In the genomic region with DNA sequence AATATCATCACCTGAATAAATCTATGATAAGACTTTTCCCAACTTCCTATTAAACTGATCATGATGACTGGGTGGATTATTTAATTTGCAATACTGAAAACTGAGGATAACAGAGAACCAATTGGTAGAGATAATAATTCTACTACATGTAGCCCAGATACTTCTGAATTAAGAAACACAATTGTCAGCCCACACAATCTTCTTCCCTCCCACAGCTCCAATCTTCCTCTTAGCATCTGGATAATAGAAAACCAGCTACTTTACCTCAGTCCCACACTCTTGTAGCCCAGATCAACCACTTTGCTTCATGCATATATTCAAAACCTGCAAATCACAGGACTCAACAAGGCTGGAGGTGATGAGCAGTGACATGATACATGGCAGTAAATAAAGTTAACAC, we compare ENCODE assay signal across 19 cellular contexts. TPM values are rescaled to one million over a fixed set of nuclear protein-coding genes. Genes with fewer than 3 reads are reported as not detected.
DNase-seq lines count a peak whose midpoint lies in the region; ATAC-seq and TF ChIP-seq lines count a peak whose summit lies in the region.
"Had no signal": no experiment of that assay in that cellular context is flagged by ENCODE, and none has a peak within 500 bp of the region (broad histone marks: within the 10 kb centered on the region; RNA-seq: fewer than 3 reads in every experiment).

No MANE protein-coding gene starts in this region.

- no peaks in the 10 kb centered on the region for H3K27me3 ChIP-seq in ovary
- H3K27me3 ChIP-seq: heart right ventricle had no signal

- DNase-seq in HCEC 1CT (no peak), ecto neural progenitor cell (ENCODE audit: low spot score) (no peak), AG08396 (ENCODE audit: low spot score) (no peak), ovary (no peak)
- DNase-seq: activated CD4-positive, alpha-beta T cell treated with anti-CD3 and anti-CD28 coated beads for 4 hours; amygdala; heart right ventricle; Kasumi-1; naive B cell; NCI-H146; NCI-H69; right cardiac atrium; stimulated activated naive CD4-positive, alpha-beta T cell had no signal

- H3K27ac ChIP-seq in ovary = no peak overlapping the region
- H3K27ac ChIP-seq: coronary artery, heart right ventricle had no signal

- ATAC-seq in GM18861 (IDR thresholded peaks at IDR 0.05; ENCODE audit: unreplicated experiment) (peak; percentile 15), GM21515 (IDR thresholded peaks at IDR 0.05; ENCODE audit: unreplicated experiment) (peak; percentile 14), HG02973 (IDR thresholded peaks at IDR 0.05; ENCODE audit: unreplicated experiment) (peak; percentile 12), HG03520 (IDR thresholded peaks at IDR 0.05; ENCODE audit: unreplicated experiment) (peak; percentile 16)
- ATAC-seq: esophagus mucosa, right cardiac atrium had no signal

- H3K4me3 ChIP-seq in ovary = no peak overlapping the region
- H3K4me3 ChIP-seq: coronary artery, heart right ventricle had no signal

- H3K9me3 ChIP-seq in ovary = no peaks in the 10 kb centered on the region
- H3K9me3 ChIP-seq: heart right ventricle had no signal

- intact Hi-C loops in ovary (cut with DNase I) = no loop called here

- no peak for TF ChIP-seq POLR2A in ovary (IDR thresholded peaks at IDR 0.05)

- no peak for TF ChIP-seq EP300 in ovary (IDR thresholded peaks at IDR 0.05)

- no peaks in the 10 kb centered on the region for H3K36me3 ChIP-seq in ovary

- no peak for TF ChIP-seq CTCF in ovary (IDR thresholded peaks at IDR 0.05)

- no peaks in the 10 kb centered on the region for H3K4me1 ChIP-seq in ovary (ENCODE audit: insufficient read depth)

RNA-seq across cellular contexts. Expression of a gene that starts 16.9 kb away (rescaled TPM):
- 10 to 100 TPM in 4 of 7 donors, 1 to 10 TPM in 3; 8.1 to 17.2 (median 10.2) TPM for total RNA-seq in ovary
- 1 to 10 TPM; 2.8 to 8.0 TPM for polyA plus RNA-seq in ovary
